8 cellular contexts compared by ENCODE assay signal in genomic region chr3:40476478-40477470, GRCh38. TPM values are rescaled to one million over a fixed set of nuclear protein-coding genes. Genes with fewer than 3 reads are reported as not detected.
A peak's percentile ranks its signal among the peaks of the same experiment; 100 is the strongest.
DNase-seq lines count a peak whose midpoint lies in the region; ATAC-seq and TF ChIP-seq lines count a peak whose summit lies in the region.

TSS of gene ZNF619 (plus strand) at chr3:40477122. CDS start at chr3:40477980, 858 bp downstream.

- H3K9ac ChIP-seq in NT2/D1 (ENCODE audit: insufficient read length, low read depth): peak within 1 kb of the TSS; percentile 79
- peak within 1 kb of the TSS; percentile 70 for H3K9ac ChIP-seq in mucosa of stomach (ENCODE audit: low read length)

- no peaks in the 10 kb centered on the region for H3K27me3 Mint-ChIP-seq in CD8-positive, alpha-beta T cell (ENCODE audit: low read depth)

- H3K4me1 ChIP-seq in CD8-positive, alpha-beta T cell (ENCODE audit: insufficient read depth, low read length): peaks cover 10% of the 10 kb centered on the region
- H3K4me1 ChIP-seq in NT2/D1 (ENCODE audit: insufficient read depth, insufficient read length) (no peaks in the 10 kb centered on the region), mucosa of stomach (ENCODE audit: control insufficient read depth, insufficient read depth, low read length) (no peaks in the 10 kb centered on the region)

- H3K27me3 ChIP-seq in CD8-positive, alpha-beta T cell (ENCODE audit: insufficient read depth, low read length): no peaks in the 10 kb centered on the region
- H3K27me3 ChIP-seq in NT2/D1 (ENCODE audit: insufficient read depth, insufficient read length): no peaks in the 10 kb centered on the region
- H3K27me3 ChIP-seq in mucosa of stomach (ENCODE audit: control insufficient read depth, insufficient read depth, low read length): no peaks in the 10 kb centered on the region

- peak within 1 kb of the TSS; percentile 84 for H3K27ac Mint-ChIP-seq in CD8-positive, alpha-beta T cell

- H3K36me3 Mint-ChIP-seq in CD8-positive, alpha-beta T cell: peaks cover 32% of the 10 kb centered on the region

- CTCF ChIA-PET in CD8-positive, alpha-beta T cell (lab: Charles Lee): no interaction called here

- ATAC-seq in CD8-positive, alpha-beta T cell: peak; percentile 91
- ATAC-seq in HG03439 (IDR thresholded peaks at IDR 0.05; ENCODE audit: unreplicated experiment) (peak; percentile 79), esophagus mucosa (peak; percentile 81)

- DNase-seq in CD8-positive, alpha-beta T cell: peak; percentile 27 to 76 (median 57)
- DNase-seq in GM19238 (ENCODE audit: insufficient read length, low spot score) (peak; percentile 70), NT2/D1 (ENCODE audit: low read depth, low spot score) (no peak)
- DNase-seq in activated T-cell treated with anti-CD3 and anti-CD28 coated beads, Interleukin-2, amount 50 U/mL, for 48 hours: peak; percentile 67 to 72
- peak; percentile 37 for DNase-seq in stimulated activated naive CD4-positive, alpha-beta T cell treated with Interleukin-2 at 50 U/mL for 16 hours (lab: John Stamatoyannopoulos, UW)

- peak within 1 kb of the TSS; percentile 65 for H3K27ac ChIP-seq in CD8-positive, alpha-beta T cell (ENCODE audit: low read depth, low read length)

- intact Hi-C loops in CD8-positive, alpha-beta T cell (cut with DNase I, micrococcal nuclease): loop anchor here (1.0 to 2.0 kb wide), 6 partner anchors 19 to 167 kb away; partner anchors contain the start of genes RPL14 (in 2 of the 2) and EIF1B (in 1 of the 2)

- peaks cover 25% of the 10 kb centered on the region for H3K4me1 Mint-ChIP-seq in CD8-positive, alpha-beta T cell (ENCODE audit: low read depth)

- peak within 1 kb of the TSS; percentile 86 for H3K4me3 Mint-ChIP-seq in CD8-positive, alpha-beta T cell

- POLR2A ChIA-PET in CD8-positive, alpha-beta T cell (lab: Charles Lee): interaction anchor here (0.8 to 1.9 kb wide), 3 partner anchors 20 to 48 kb away, joined by 3 to 10 read pairs (median 6); partner anchors contain the start of genes RPL14, ZNF620 and ZNF621

- no peaks in the 10 kb centered on the region for H3K36me3 ChIP-seq in CD8-positive, alpha-beta T cell (ENCODE audit: insufficient read depth, low read length)
- H3K36me3 ChIP-seq in NT2/D1 (ENCODE audit: insufficient read depth, insufficient read length, low read length): peaks cover 6% of the 10 kb centered on the region
- no peaks in the 10 kb centered on the region for H3K36me3 ChIP-seq in mucosa of stomach (ENCODE audit: control insufficient read depth, insufficient read depth, low read length)

- no peak for TF ChIP-seq CTCF in CD8-positive, alpha-beta T cell (IDR thresholded peaks at IDR 0.05)

- no peaks in the 10 kb centered on the region for H3K9me3 ChIP-seq in CD8-positive, alpha-beta T cell (ENCODE audit: low read length)
- no peaks in the 10 kb centered on the region for H3K9me3 ChIP-seq in NT2/D1 (ENCODE audit: insufficient read depth, low read length)
- H3K9me3 ChIP-seq in mucosa of stomach (ENCODE audit: control insufficient read depth, low read length): no peaks in the 10 kb centered on the region

- H3K9me3 Mint-ChIP-seq in CD8-positive, alpha-beta T cell: no peaks in the 10 kb centered on the region

- H3K4me3 ChIP-seq in CD8-positive, alpha-beta T cell (ENCODE audit: low read depth, low read length): peak within 1 kb of the TSS; percentile 78
- peak within 1 kb of the TSS; percentile 61 for H3K4me3 ChIP-seq in NT2/D1 (ENCODE audit: insufficient read length, low read depth)
- H3K4me3 ChIP-seq in mucosa of stomach (ENCODE audit: low read length): peak within 1 kb of the TSS; percentile 70

RNA-seq across cellular contexts. Expression of gene ZNF619, which starts in this region (rescaled TPM):
- 1 to 10 TPM; 2.2 to 4.1 TPM for total RNA-seq in CD8-positive, alpha-beta T cell
- 3.6 TPM for total RNA-seq in esophagus mucosa
